2 cellular contexts compared by ENCODE assay signal in the genomic region with DNA sequence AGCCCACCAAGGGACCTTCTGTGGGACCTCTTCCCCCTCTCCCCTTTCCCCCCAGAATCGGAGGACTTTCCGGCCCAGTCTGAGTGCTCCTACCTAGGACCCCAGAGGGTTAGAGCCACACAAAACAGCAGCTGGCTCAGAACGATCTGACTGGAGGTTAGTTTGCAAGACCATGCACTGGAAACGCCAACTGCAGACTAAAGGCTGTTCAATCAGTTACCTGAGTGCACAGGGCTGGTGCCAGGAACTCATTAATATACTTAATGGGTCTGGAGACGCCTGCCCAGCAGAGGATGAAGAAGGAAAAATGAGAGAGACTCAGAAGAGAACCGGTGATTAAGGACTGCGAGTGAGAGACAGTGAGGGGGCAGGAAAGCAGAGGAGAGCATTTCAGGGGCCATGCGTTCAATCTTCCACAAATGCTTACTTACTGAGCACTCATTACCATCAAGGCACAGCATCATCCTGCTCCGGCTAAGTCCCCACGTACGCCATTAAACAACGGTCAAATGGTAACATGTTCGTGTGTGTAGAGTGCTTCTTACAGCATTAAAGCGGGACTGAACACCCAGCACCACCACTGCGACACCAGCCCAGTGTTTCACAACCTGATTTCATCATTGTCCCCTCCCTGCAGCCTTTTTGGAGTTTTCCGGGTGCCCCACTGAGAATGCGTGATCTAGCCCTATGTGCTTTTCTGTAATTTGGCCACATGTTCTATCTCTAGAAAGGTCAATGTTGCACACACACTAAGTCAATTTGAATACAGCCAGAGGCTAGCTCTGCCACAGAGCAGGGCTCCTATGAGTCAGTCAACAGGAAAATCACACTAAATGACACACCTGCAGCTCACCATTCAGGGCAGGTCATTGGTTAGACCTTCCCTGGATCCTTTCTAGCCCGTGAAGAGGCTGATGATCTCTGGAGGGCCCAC.
A peak's percentile ranks its signal among the peaks of the same experiment; 100 is the strongest.
TF ChIP-seq lines count a peak whose summit lies in the region.

No MANE protein-coding gene starts in this region.

TF ChIP-seq in IMR-90, 13 proteins besides CTCF, POLR2A, EP300 and RAD21:
- no peak for TF ChIP-seq SMC3 (IDR thresholded peaks at IDR 0.05; ENCODE audit: low read depth, low read length)
- TF ChIP-seq, protein P1, sequence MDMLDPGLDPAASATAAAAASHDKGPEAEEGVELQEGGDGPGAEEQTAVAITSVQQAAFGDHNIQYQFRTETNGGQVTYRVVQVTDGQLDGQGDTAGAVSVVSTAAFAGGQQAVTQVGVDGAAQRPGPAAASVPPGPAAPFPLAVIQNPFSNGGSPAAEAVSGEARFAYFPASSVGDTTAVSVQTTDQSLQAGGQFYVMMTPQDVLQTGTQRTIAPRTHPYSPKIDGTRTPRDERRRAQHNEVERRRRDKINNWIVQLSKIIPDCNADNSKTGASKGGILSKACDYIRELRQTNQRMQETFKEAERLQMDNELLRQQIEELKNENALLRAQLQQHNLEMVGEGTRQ (IDR thresholded peaks at IDR 0.05; ENCODE audit: low read depth, low read length) = no peak
- no peak for TF ChIP-seq MAZ (IDR thresholded peaks at IDR 0.05; ENCODE audit: borderline replicate concordance, low read depth, low read length)
- TF ChIP-seq MXI1 (IDR thresholded peaks at IDR 0.05; ENCODE audit: borderline replicate concordance, low read depth, low read length) = no peak
- TF ChIP-seq, protein P2, sequence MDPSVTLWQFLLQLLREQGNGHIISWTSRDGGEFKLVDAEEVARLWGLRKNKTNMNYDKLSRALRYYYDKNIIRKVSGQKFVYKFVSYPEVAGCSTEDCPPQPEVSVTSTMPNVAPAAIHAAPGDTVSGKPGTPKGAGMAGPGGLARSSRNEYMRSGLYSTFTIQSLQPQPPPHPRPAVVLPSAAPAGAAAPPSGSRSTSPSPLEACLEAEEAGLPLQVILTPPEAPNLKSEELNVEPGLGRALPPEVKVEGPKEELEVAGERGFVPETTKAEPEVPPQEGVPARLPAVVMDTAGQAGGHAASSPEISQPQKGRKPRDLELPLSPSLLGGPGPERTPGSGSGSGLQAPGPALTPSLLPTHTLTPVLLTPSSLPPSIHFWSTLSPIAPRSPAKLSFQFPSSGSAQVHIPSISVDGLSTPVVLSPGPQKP (IDR thresholded peaks at IDR 0.05; ENCODE audit: borderline replicate concordance, low read depth, low read length) = no peak
- no peak for TF ChIP-seq CHD1 (IDR thresholded peaks at IDR 0.05; ENCODE audit: low read depth, low read length)
- no peak for TF ChIP-seq CEBPB (IDR thresholded peaks at IDR 0.05; ENCODE audit: low read depth, low read length)
- TF ChIP-seq FOS (IDR thresholded peaks at IDR 0.05; ENCODE audit: low read depth, low read length) = no peak

TF ChIP-seq in HepG2, 621 proteins besides CTCF, POLR2A, EP300 and RAD21 (continues in another document):
- TF ChIP-seq KLF13 (CRISPR knock-in tag; IDR thresholded peaks at IDR 0.05) (no peak), ZC3H13 (CRISPR knock-in tag; IDR thresholded peaks at IDR 0.05) (no peak), CENPT (CRISPR knock-in tag; IDR thresholded peaks at IDR 0.05; ENCODE audit: low read depth) (no peak), ZNF83 (CRISPR knock-in tag; IDR thresholded peaks at IDR 0.05; ENCODE audit: borderline replicate concordance) (peak; percentile 54; the same call in 1 of the 2 replicates), MYC (CRISPR knock-in tag; IDR thresholded peaks at IDR 0.05; ENCODE audit: borderline replicate concordance) (no peak), ZSCAN22 (CRISPR knock-in tag; IDR thresholded peaks at IDR 0.05) (no peak), MBD4 (IDR thresholded peaks at IDR 0.05; ENCODE audit: borderline replicate concordance, low read length) (0 out of 2 replicates have a peak, but pooled peaks have one; percentile 28), MAZ (IDR thresholded peaks at IDR 0.05; ENCODE audit: borderline replicate concordance, low read depth, low read length) (no peak), MAZ (CRISPR knock-in tag; IDR thresholded peaks at IDR 0.05; ENCODE audit: low read depth) (0 out of 2 replicates have a peak, but pooled peaks have one; percentile 32), ZNF3 (CRISPR knock-in tag; IDR thresholded peaks at IDR 0.05) (0 out of 2 replicates have a peak, but pooled peaks have one; percentile 22), POLR2AphosphoS5 (IDR thresholded peaks at IDR 0.05; ENCODE audit: low read depth, low read length) (peak; percentile 15), SCMH1 (CRISPR knock-in tag; IDR thresholded peaks at IDR 0.05; ENCODE audit: borderline replicate concordance) (no peak), MTF2 (CRISPR knock-in tag; IDR thresholded peaks at IDR 0.05; ENCODE audit: borderline replicate concordance) (no peak), SMARCC2 (IDR thresholded peaks at IDR 0.05) (no peak), TARDBP (CRISPR knock-in tag; IDR thresholded peaks at IDR 0.05) (0 out of 2 replicates have a peak, but pooled peaks have one; percentile 33), CREB1 (IDR thresholded peaks at IDR 0.05) (no peak), CREB1 (CRISPR knock-in tag; IDR thresholded peaks at IDR 0.05) (no peak), YEATS4 (CRISPR knock-in tag; IDR thresholded peaks at IDR 0.05; ENCODE audit: borderline replicate concordance) (no peak), GATAD2A (CRISPR knock-in tag; IDR thresholded peaks at IDR 0.05) (no peak), KDM1A (CRISPR knock-in tag; IDR thresholded peaks at IDR 0.05) (no peak), ZFP82 (CRISPR knock-in tag; IDR thresholded peaks at IDR 0.05; ENCODE audit: borderline replicate concordance) (no peak), JUNB (CRISPR knock-in tag; IDR thresholded peaks at IDR 0.05; ENCODE audit: borderline replicate concordance) (no peak), ZZZ3 (CRISPR knock-in tag; IDR thresholded peaks at IDR 0.05; ENCODE audit: borderline replicate concordance) (no peak), TCF7 (IDR thresholded peaks at IDR 0.05; ENCODE audit: low read depth) (no peak)
- TF ChIP-seq, protein P3, sequence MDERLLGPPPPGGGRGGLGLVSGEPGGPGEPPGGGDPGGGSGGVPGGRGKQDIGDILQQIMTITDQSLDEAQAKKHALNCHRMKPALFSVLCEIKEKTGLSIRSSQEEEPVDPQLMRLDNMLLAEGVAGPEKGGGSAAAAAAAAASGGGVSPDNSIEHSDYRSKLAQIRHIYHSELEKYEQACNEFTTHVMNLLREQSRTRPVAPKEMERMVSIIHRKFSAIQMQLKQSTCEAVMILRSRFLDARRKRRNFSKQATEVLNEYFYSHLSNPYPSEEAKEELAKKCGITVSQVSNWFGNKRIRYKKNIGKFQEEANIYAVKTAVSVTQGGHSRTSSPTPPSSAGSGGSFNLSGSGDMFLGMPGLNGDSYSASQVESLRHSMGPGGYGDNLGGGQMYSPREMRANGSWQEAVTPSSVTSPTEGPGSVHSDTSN (CRISPR knock-in tag; IDR thresholded peaks at IDR 0.05) = no peak
- TF ChIP-seq, protein P4, sequence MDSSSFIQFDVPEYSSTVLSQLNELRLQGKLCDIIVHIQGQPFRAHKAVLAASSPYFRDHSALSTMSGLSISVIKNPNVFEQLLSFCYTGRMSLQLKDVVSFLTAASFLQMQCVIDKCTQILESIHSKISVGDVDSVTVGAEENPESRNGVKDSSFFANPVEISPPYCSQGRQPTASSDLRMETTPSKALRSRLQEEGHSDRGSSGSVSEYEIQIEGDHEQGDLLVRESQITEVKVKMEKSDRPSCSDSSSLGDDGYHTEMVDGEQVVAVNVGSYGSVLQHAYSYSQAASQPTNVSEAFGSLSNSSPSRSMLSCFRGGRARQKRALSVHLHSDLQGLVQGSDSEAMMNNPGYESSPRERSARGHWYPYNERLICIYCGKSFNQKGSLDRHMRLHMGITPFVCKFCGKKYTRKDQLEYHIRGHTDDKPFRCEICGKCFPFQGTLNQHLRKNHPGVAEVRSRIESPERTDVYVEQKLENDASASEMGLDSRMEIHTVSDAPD (CRISPR knock-in tag; IDR thresholded peaks at IDR 0.05) = 0 out of 2 replicates have a peak, but pooled peaks have one; percentile 25
- TF ChIP-seq, protein P5, sequence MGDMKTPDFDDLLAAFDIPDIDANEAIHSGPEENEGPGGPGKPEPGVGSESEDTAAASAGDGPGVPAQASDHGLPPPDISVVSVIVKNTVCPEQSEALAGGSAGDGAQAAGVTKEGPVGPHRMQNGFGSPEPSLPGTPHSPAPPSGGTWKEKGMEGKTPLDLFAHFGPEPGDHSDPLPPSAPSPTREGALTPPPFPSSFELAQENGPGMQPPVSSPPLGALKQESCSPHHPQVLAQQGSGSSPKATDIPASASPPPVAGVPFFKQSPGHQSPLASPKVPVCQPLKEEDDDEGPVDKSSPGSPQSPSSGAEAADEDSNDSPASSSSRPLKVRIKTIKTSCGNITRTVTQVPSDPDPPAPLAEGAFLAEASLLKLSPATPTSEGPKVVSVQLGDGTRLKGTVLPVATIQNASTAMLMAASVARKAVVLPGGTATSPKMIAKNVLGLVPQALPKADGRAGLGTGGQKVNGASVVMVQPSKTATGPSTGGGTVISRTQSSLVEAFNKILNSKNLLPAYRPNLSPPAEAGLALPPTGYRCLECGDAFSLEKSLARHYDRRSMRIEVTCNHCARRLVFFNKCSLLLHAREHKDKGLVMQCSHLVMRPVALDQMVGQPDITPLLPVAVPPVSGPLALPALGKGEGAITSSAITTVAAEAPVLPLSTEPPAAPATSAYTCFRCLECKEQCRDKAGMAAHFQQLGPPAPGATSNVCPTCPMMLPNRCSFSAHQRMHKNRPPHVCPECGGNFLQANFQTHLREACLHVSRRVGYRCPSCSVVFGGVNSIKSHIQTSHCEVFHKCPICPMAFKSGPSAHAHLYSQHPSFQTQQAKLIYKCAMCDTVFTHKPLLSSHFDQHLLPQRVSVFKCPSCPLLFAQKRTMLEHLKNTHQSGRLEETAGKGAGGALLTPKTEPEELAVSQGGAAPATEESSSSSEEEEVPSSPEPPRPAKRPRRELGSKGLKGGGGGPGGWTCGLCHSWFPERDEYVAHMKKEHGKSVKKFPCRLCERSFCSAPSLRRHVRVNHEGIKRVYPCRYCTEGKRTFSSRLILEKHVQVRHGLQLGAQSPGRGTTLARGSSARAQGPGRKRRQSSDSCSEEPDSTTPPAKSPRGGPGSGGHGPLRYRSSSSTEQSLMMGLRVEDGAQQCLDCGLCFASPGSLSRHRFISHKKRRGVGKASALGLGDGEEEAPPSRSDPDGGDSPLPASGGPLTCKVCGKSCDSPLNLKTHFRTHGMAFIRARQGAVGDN (CRISPR knock-in tag; IDR thresholded peaks at IDR 0.05) = peak; percentile 17; the same call in 1 of the 2 replicates
- TF ChIP-seq, protein P6, sequence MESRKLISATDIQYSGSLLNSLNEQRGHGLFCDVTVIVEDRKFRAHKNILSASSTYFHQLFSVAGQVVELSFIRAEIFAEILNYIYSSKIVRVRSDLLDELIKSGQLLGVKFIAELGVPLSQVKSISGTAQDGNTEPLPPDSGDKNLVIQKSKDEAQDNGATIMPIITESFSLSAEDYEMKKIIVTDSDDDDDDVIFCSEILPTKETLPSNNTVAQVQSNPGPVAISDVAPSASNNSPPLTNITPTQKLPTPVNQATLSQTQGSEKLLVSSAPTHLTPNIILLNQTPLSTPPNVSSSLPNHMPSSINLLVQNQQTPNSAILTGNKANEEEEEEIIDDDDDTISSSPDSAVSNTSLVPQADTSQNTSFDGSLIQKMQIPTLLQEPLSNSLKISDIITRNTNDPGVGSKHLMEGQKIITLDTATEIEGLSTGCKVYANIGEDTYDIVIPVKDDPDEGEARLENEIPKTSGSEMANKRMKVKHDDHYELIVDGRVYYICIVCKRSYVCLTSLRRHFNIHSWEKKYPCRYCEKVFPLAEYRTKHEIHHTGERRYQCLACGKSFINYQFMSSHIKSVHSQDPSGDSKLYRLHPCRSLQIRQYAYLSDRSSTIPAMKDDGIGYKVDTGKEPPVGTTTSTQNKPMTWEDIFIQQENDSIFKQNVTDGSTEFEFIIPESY (CRISPR knock-in tag; IDR thresholded peaks at IDR 0.05) = no peak
- TF ChIP-seq, protein P7, sequence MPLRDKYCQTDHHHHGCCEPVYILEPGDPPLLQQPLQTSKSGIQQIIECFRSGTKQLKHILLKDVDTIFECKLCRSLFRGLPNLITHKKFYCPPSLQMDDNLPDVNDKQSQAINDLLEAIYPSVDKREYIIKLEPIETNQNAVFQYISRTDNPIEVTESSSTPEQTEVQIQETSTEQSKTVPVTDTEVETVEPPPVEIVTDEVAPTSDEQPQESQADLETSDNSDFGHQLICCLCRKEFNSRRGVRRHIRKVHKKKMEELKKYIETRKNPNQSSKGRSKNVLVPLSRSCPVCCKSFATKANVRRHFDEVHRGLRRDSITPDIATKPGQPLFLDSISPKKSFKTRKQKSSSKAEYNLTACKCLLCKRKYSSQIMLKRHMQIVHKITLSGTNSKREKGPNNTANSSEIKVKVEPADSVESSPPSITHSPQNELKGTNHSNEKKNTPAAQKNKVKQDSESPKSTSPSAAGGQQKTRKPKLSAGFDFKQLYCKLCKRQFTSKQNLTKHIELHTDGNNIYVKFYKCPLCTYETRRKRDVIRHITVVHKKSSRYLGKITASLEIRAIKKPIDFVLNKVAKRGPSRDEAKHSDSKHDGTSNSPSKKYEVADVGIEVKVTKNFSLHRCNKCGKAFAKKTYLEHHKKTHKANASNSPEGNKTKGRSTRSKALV (CRISPR knock-in tag; IDR thresholded peaks at IDR 0.05) = no peak
- TF ChIP-seq, protein P8, sequence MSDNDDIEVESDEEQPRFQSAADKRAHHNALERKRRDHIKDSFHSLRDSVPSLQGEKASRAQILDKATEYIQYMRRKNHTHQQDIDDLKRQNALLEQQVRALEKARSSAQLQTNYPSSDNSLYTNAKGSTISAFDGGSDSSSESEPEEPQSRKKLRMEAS (IDR thresholded peaks at IDR 0.05) = 0 out of 2 replicates have a peak, but pooled peaks have one; percentile 14
- TF ChIP-seq, protein P9, sequence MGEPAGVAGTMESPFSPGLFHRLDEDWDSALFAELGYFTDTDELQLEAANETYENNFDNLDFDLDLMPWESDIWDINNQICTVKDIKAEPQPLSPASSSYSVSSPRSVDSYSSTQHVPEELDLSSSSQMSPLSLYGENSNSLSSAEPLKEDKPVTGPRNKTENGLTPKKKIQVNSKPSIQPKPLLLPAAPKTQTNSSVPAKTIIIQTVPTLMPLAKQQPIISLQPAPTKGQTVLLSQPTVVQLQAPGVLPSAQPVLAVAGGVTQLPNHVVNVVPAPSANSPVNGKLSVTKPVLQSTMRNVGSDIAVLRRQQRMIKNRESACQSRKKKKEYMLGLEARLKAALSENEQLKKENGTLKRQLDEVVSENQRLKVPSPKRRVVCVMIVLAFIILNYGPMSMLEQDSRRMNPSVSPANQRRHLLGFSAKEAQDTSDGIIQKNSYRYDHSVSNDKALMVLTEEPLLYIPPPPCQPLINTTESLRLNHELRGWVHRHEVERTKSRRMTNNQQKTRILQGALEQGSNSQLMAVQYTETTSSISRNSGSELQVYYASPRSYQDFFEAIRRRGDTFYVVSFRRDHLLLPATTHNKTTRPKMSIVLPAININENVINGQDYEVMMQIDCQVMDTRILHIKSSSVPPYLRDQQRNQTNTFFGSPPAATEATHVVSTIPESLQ (CRISPR knock-in tag; conservative IDR thresholded peaks at IDR 0.05) = no peak
- TF ChIP-seq, protein P10, sequence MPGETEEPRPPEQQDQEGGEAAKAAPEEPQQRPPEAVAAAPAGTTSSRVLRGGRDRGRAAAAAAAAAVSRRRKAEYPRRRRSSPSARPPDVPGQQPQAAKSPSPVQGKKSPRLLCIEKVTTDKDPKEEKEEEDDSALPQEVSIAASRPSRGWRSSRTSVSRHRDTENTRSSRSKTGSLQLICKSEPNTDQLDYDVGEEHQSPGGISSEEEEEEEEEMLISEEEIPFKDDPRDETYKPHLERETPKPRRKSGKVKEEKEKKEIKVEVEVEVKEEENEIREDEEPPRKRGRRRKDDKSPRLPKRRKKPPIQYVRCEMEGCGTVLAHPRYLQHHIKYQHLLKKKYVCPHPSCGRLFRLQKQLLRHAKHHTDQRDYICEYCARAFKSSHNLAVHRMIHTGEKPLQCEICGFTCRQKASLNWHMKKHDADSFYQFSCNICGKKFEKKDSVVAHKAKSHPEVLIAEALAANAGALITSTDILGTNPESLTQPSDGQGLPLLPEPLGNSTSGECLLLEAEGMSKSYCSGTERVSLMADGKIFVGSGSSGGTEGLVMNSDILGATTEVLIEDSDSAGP (CRISPR knock-in tag; IDR thresholded peaks at IDR 0.05; ENCODE audit: borderline replicate concordance) = 0 out of 2 replicates have a peak, but pooled peaks have one; percentile 23
